Comparison of ENCODE assay signal across 7 cellular contexts in genomic region chr20:19815553-19815991, GRCh38. TPM values are rescaled to one million over a fixed set of nuclear protein-coding genes. Genes with fewer than 3 reads are reported as not detected.
DNase-seq lines count a peak whose midpoint lies in the region; ATAC-seq and TF ChIP-seq lines count a peak whose summit lies in the region.

No MANE protein-coding gene starts in this region.

- H3K4me3 ChIP-seq in HFF-Myc (replicated peaks; ENCODE audit: low read depth, low read length) = no peak overlapping the region
- H3K4me3 ChIP-seq in heart left ventricle = no peak overlapping the region

- peak overlapping the region in 11 of 12 donors; percentile 35 to 78 (median 62) for H3K27ac ChIP-seq in heart left ventricle

- WGBS in heart left ventricle, 4 donors = 37 to 44% (median 39%) methylated on average over 8 of the region's 8 CpGs

- no peak for TF ChIP-seq CTCF in HFF-Myc (IDR thresholded peaks at IDR 0.05; ENCODE audit: low read depth, low read length, missing control alignments)
- peak in 4 of 12 donors; percentile 10 to 34 (median 18) for TF ChIP-seq CTCF in heart left ventricle (IDR thresholded peaks at IDR 0.05)

- no peak overlapping the region for H3K27ac Mint-ChIP-seq in T-helper 17 cell
- peak overlapping the region; percentile 40 for H3K27ac Mint-ChIP-seq in stimulated activated memory B cell treated with anti-CD40 and anti-IgM and Interleukin-4, amounts not matched to agents 10 μg/mL and 1 μg/mL and 100 μg/mL, for 72 hours
- H3K27ac Mint-ChIP-seq in activated CD4-positive, alpha-beta T cell treated with anti-CD3 and anti-CD28 coated beads, Interleukin-2, amount 10 ng/mL, durations not matched to agents 24 days and 14 days = no peak overlapping the region

- no peak for TF ChIP-seq POLR2A in heart left ventricle (IDR thresholded peaks at IDR 0.05)

- H3K36me3 ChIP-seq in heart left ventricle = peaks cover 0 to 10% (median 0%) of the 10 kb centered on the region in 9 donors

- DNase-seq in HFF-Myc (ENCODE audit: extremely low read depth, low read depth) = peak; percentile 92
- no peak for DNase-seq in T-helper 17 cell
- DNase-seq in heart left ventricle = peak in 4 of 5 donors; percentile 55 to 70 (median 62)
- no peak for DNase-seq in activated CD4-positive, alpha-beta T cell treated with anti-CD3 and anti-CD28 coated beads, Interleukin-2, amount 10 ng/mL, durations not matched to agents 24 days and 14 days
- DNase-seq in amygdala (lab: John Stamatoyannopoulos, UW) = no peak

- H3K27me3 ChIP-seq in heart left ventricle = no peaks in the 10 kb centered on the region

- peaks cover 17% of the 10 kb centered on the region for H3K27me3 Mint-ChIP-seq in T-helper 17 cell
- H3K27me3 Mint-ChIP-seq in stimulated activated memory B cell treated with anti-CD40 and anti-IgM and Interleukin-4, amounts not matched to agents 10 μg/mL and 1 μg/mL and 100 μg/mL, for 72 hours = no peaks in the 10 kb centered on the region
- H3K27me3 Mint-ChIP-seq in activated CD4-positive, alpha-beta T cell treated with anti-CD3 and anti-CD28 coated beads, Interleukin-2, amount 10 ng/mL, durations not matched to agents 24 days and 14 days = peaks cover 7% of the 10 kb centered on the region

- peaks cover 2 to 54% (median 36%) of the 10 kb centered on the region in 12 donors for H3K4me1 ChIP-seq in heart left ventricle

- intact Hi-C loops in heart left ventricle (cut with DNase I) = loop anchor here in 3 of 10 donors (5.0 to 10.0 kb wide), 2 partner anchors 69 to 72 kb away; no protein-coding TSS in a partner anchor
- intact Hi-C loops in activated CD4-positive, alpha-beta T cell treated with anti-CD3 and anti-CD28 coated beads, Interleukin-2, amount 10 ng/mL, durations not matched to agents 24 days and 14 days (cut with micrococcal nuclease) = no loop called here

- no peak overlapping the region for H3K4me3 Mint-ChIP-seq in T-helper 17 cell
- peak overlapping the region; percentile 31 for H3K4me3 Mint-ChIP-seq in stimulated activated memory B cell treated with anti-CD40 and anti-IgM and Interleukin-4, amounts not matched to agents 10 μg/mL and 1 μg/mL and 100 μg/mL, for 72 hours
- H3K4me3 Mint-ChIP-seq in activated CD4-positive, alpha-beta T cell treated with anti-CD3 and anti-CD28 coated beads, Interleukin-2, amount 10 ng/mL, durations not matched to agents 24 days and 14 days = no peak overlapping the region

- H3K9me3 ChIP-seq in T-helper 17 cell (ENCODE audit: control insufficient read depth, low read length, poor library complexity, severe bottlenecking) (no peaks in the 10 kb centered on the region), heart left ventricle (peaks cover 0 to 7% (median 0%) of the 10 kb centered on the region in 12 donors)

- ATAC-seq in T-helper 17 cell (peak; percentile 28), heart left ventricle (peak; percentile 78 to 96 (median 94)), GM19452 (IDR thresholded peaks at IDR 0.05; ENCODE audit: unreplicated experiment) (no peak)
- ATAC-seq in stimulated activated memory B cell treated with anti-CD40 and anti-IgM and Interleukin-4, amounts not matched to agents 10 μg/mL and 1 μg/mL and 100 μg/mL, for 72 hours = peak; percentile 92

- peaks cover 2% of the 10 kb centered on the region for H3K36me3 Mint-ChIP-seq in T-helper 17 cell (ENCODE audit: low read depth)
- H3K36me3 Mint-ChIP-seq in stimulated activated memory B cell treated with anti-CD40 and anti-IgM and Interleukin-4, amounts not matched to agents 10 μg/mL and 1 μg/mL and 100 μg/mL, for 72 hours = no peaks in the 10 kb centered on the region
- no peaks in the 10 kb centered on the region for H3K36me3 Mint-ChIP-seq in activated CD4-positive, alpha-beta T cell treated with anti-CD3 and anti-CD28 coated beads, Interleukin-2, amount 10 ng/mL, durations not matched to agents 24 days and 14 days (ENCODE audit: low read depth)

- H3K4me1 Mint-ChIP-seq in T-helper 17 cell = no peaks in the 10 kb centered on the region
- H3K4me1 Mint-ChIP-seq in stimulated activated memory B cell treated with anti-CD40 and anti-IgM and Interleukin-4, amounts not matched to agents 10 μg/mL and 1 μg/mL and 100 μg/mL, for 72 hours = peaks cover 48% of the 10 kb centered on the region
- H3K4me1 Mint-ChIP-seq in activated CD4-positive, alpha-beta T cell treated with anti-CD3 and anti-CD28 coated beads, Interleukin-2, amount 10 ng/mL, durations not matched to agents 24 days and 14 days = peaks cover 4% of the 10 kb centered on the region

- H3K9me3 Mint-ChIP-seq in stimulated activated memory B cell treated with anti-CD40 and anti-IgM and Interleukin-4, amounts not matched to agents 10 μg/mL and 1 μg/mL and 100 μg/mL, for 72 hours = no peaks in the 10 kb centered on the region
- H3K9me3 Mint-ChIP-seq in activated CD4-positive, alpha-beta T cell treated with anti-CD3 and anti-CD28 coated beads, Interleukin-2, amount 10 ng/mL, durations not matched to agents 24 days and 14 days = no peaks in the 10 kb centered on the region

RNA-seq across cellular contexts. Expression of gene RIN2, which starts 57.5 kb away (rescaled TPM):
- total RNA-seq in T-helper 17 cell (1 to 10 TPM; 1.0 to 1.2 TPM), heart left ventricle (10 to 100 TPM; 44.2 to 76.5 (median 59.1) TPM)
- 10 to 100 TPM; 15.0 to 15.7 TPM for polyA plus RNA-seq in heart left ventricle
- not detected in 2 replicates for total RNA-seq in activated CD4-positive, alpha-beta T cell treated with anti-CD3 and anti-CD28 coated beads, Interleukin-2, amount 10 ng/mL, durations not matched to agents 24 days and 14 days

Comparison
In these comparisons a context has a peak if more than half of its experiments do, and no peak if none do; other contexts are left out.
1. DNase-seq: peak in HFF-Myc (single experiment) and heart left ventricle (4 of 5); none in T-helper 17 cell (0 of 3), activated CD4-positive, alpha-beta T cell treated with anti-CD3 and anti-CD28 coated beads, Interleukin-2, amount 10 ng/mL, durations not matched to agents 24 days and 14 days (single experiment) and amygdala (0 of 56).
2. RNA of gene RIN2, which starts 57.5 kb away (total RNA-seq): 44.2 to 76.5 TPM in heart left ventricle; 1.0 to 1.2 TPM in T-helper 17 cell and not detected in activated CD4-positive, alpha-beta T cell treated with anti-CD3 and anti-CD28 coated beads, Interleukin-2, amount 10 ng/mL, durations not matched to agents 24 days and 14 days; every median in the first group is over 10 times any median in the second.